ENCODE assay signal across 24 cellular contexts in the genomic region with DNA sequence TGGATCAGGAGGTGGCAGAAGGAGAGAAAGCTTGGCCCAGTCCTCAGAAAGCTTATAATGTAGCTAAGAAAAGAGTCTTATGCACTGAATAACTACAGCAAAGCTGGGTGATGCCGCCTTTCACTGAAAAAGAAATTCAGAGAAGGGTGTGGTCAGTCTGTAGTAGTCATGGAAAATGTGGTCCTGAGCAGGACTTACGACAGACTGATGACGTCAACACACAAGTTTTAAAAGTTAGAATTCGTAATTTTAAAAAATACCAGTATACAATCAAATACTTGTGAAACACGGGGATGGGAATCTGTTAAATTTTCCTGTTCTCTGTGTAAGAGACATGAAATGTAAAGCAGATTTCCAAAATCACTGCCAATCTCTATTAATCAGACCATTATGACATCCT.
DNase-seq lines count a peak whose midpoint lies in the region; ATAC-seq and TF ChIP-seq lines count a peak whose summit lies in the region.
"Had no signal": no experiment of that assay in that cellular context is flagged by ENCODE, and none has a peak within 500 bp of the region (broad histone marks: within the 10 kb centered on the region; RNA-seq: fewer than 3 reads in every experiment).

No MANE protein-coding gene starts in this region.

- no peaks in the 10 kb centered on the region for H3K79me2 ChIP-seq in OCI-LY3 (ENCODE audit: low read length)
- H3K79me2 ChIP-seq in neural progenitor cell (ENCODE audit: low read depth) = no peaks in the 10 kb centered on the region
- H3K79me2 ChIP-seq in smooth muscle cell (ENCODE audit: low read depth) = no peaks in the 10 kb centered on the region

- H3F3A ChIP-seq in neural progenitor cell (ENCODE audit: low read depth) = peaks cover 13% of the 10 kb centered on the region
- H3F3A ChIP-seq in smooth muscle cell (ENCODE audit: low read depth) = no peaks in the 10 kb centered on the region

- DNase-seq in AG20443 (ENCODE audit: low spot score) = peak; percentile 70
- peak; percentile 63 for DNase-seq in fibroblast of peridontal ligament (ENCODE audit: extremely low read depth)
- no peak for DNase-seq in neural progenitor cell (ENCODE audit: low spot score)
- no peak for DNase-seq in smooth muscle cell (lab: John Stamatoyannopoulos, UW; ENCODE audit: unreplicated experiment)
- DNase-seq in heart right ventricle = no peak
- no peak for DNase-seq in activated T-cell treated with anti-CD3 and anti-CD28 coated beads, Interleukin-2, amount 50 U/mL, for 72 hours
- DNase-seq: activated CD4-positive, alpha-beta T cell treated with anti-CD3 and anti-CD28 coated beads for 1 hour; activated CD8-positive, alpha-beta T cell treated with anti-CD3 and anti-CD28 coated beads, Interleukin-2, amount 10 ng/mL, durations not matched to agents 7 days and 5 days; activated naive CD4-positive, alpha-beta T cell treated with Interleukin-2 at 50 U/mL for 16 hours; activated T-cell treated with anti-CD3 and anti-CD28 coated beads, Interleukin-2, amount 50 U/mL, for 24 hours; central memory CD4-positive, alpha-beta T cell; DMS 273 treated with DMSO at 0.1 percent for 48 hours; dorsolateral prefrontal cortex; lower lobe of right lung; MV-4-11; NCI-H524 treated with DMSO at 0.1 percent for 48 hours; occipital lobe; stimulated activated CD4-positive, alpha-beta T cell treated with anti-CD3 and anti-CD28 coated beads, Interleukin-15, amount 100 ng/mL, for 24 hours; T1000; upper lobe of left lung had no signal

- H3K36me3 ChIP-seq in OCI-LY3 (replicated peaks; ENCODE audit: low read depth, low read length) (no peaks in the 10 kb centered on the region), neural progenitor cell (no peaks in the 10 kb centered on the region), smooth muscle cell (ENCODE audit: low read depth) (no peaks in the 10 kb centered on the region), heart right ventricle (no peaks in the 10 kb centered on the region)
- H3K36me3 ChIP-seq: gastroesophageal sphincter, lower lobe of right lung, upper lobe of left lung had no signal

- WGBS in smooth muscle cell (ENCODE audit: low lambda C conversion rate) = 77% methylated on average over 5 of the region's 5 CpGs
- 94% methylated on average over 5 of the region's 5 CpGs for WGBS in heart right ventricle, 2 donors

- intact Hi-C loops in heart right ventricle (cut with DNase I) = loop anchor here in 1 of 10 donors (10.0 kb wide), 1 partner anchor 159 kb away; no protein-coding TSS in a partner anchor

- H3K4me2 ChIP-seq in OCI-LY3 (ENCODE audit: low read length) = peak overlapping the region; percentile 99
- H3K4me2 ChIP-seq in neural progenitor cell = peak overlapping the region; percentile 78
- no peak overlapping the region for H3K4me2 ChIP-seq in smooth muscle cell

- H3K4me3 ChIP-seq in OCI-LY3 (ENCODE audit: low read length) (peak overlapping the region; percentile 71; the same call in 1 of the 2 replicates), neural progenitor cell (peak overlapping the region; percentile 26), smooth muscle cell (no peak overlapping the region), heart right ventricle (no peak overlapping the region)
- H3K4me3 ChIP-seq: gastroesophageal sphincter, lower lobe of right lung, upper lobe of left lung had no signal

- no peak overlapping the region for H2AFZ ChIP-seq in OCI-LY3 (ENCODE audit: low read depth, low read length)
- H2AFZ ChIP-seq in neural progenitor cell (replicated peaks) = no peak overlapping the region
- H2AFZ ChIP-seq in smooth muscle cell (ENCODE audit: low read depth) = no peak overlapping the region

- no peaks in the 10 kb centered on the region for H3K9me3 Mint-ChIP-seq in neural progenitor cell
- no peaks in the 10 kb centered on the region for H3K9me3 Mint-ChIP-seq in activated T-cell treated with anti-CD3 and anti-CD28 coated beads, Interleukin-2, amount 50 U/mL, for 72 hours
- H3K9me3 Mint-ChIP-seq: activated T-cell treated with anti-CD3 and anti-CD28 coated beads, Interleukin-2, amount 50 U/mL, for 24 hours had no signal

- peaks cover 58% of the 10 kb centered on the region for H3K27me3 ChIP-seq in OCI-LY3 (ENCODE audit: low read depth, low read length)
- peaks cover 8% of the 10 kb centered on the region for H3K27me3 ChIP-seq in neural progenitor cell
- no peaks in the 10 kb centered on the region for H3K27me3 ChIP-seq in smooth muscle cell (ENCODE audit: low read depth)
- H3K27me3 ChIP-seq in heart right ventricle = no peaks in the 10 kb centered on the region
- H3K27me3 ChIP-seq: dorsolateral prefrontal cortex, gastroesophageal sphincter, upper lobe of left lung had no signal

- no peak for TF ChIP-seq CTCF in OCI-LY3 (IDR thresholded peaks at IDR 0.05; ENCODE audit: low read depth, low read length)
- no peak for TF ChIP-seq CTCF in neural progenitor cell (IDR thresholded peaks at IDR 0.05)
- TF ChIP-seq CTCF in smooth muscle cell (IDR thresholded peaks at IDR 0.05; ENCODE audit: borderline replicate concordance, insufficient read depth, poor library complexity, severe bottlenecking) = no peak
- TF ChIP-seq CTCF in heart right ventricle (IDR thresholded peaks at IDR 0.05) = no peak

- no peak overlapping the region for H3K27ac Mint-ChIP-seq in neural progenitor cell
- no peak overlapping the region for H3K27ac Mint-ChIP-seq in activated T-cell treated with anti-CD3 and anti-CD28 coated beads, Interleukin-2, amount 50 U/mL, for 72 hours
- H3K27ac Mint-ChIP-seq: activated CD8-positive, alpha-beta T cell treated with anti-CD3 and anti-CD28 coated beads, Interleukin-2, amount 10 ng/mL, durations not matched to agents 7 days and 5 days; activated T-cell treated with anti-CD3 and anti-CD28 coated beads, Interleukin-2, amount 50 U/mL, for 24 hours had no signal

- H3K4me1 ChIP-seq in OCI-LY3 (ENCODE audit: low read length) = peaks cover 31% of the 10 kb centered on the region
- peaks cover 29% of the 10 kb centered on the region for H3K4me1 ChIP-seq in neural progenitor cell
- peaks cover 14% of the 10 kb centered on the region for H3K4me1 ChIP-seq in smooth muscle cell (ENCODE audit: low read depth)
- peaks cover 0 to 10% (median 3%) of the 10 kb centered on the region in 9 donors for H3K4me1 ChIP-seq in heart right ventricle

- H3K27me3 Mint-ChIP-seq in neural progenitor cell (ENCODE audit: insufficient read depth, low read depth) = peaks cover 4% of the 10 kb centered on the region
- H3K27me3 Mint-ChIP-seq in activated T-cell treated with anti-CD3 and anti-CD28 coated beads, Interleukin-2, amount 50 U/mL, for 72 hours (ENCODE audit: low read depth) = no peaks in the 10 kb centered on the region

- H3K36me3 Mint-ChIP-seq in neural progenitor cell = peaks cover 2% of the 10 kb centered on the region
- H3K36me3 Mint-ChIP-seq in activated T-cell treated with anti-CD3 and anti-CD28 coated beads, Interleukin-2, amount 50 U/mL, for 72 hours (ENCODE audit: insufficient read depth in 2 of 2) = no peaks in the 10 kb centered on the region

- no peak overlapping the region for H3K9ac ChIP-seq in OCI-LY3 (ENCODE audit: low read length)
- no peak overlapping the region for H3K9ac ChIP-seq in neural progenitor cell
- H3K9ac ChIP-seq in smooth muscle cell (ENCODE audit: low read depth) = no peak overlapping the region

- ATAC-seq in HG03095 (IDR thresholded peaks at IDR 0.05; ENCODE audit: unreplicated experiment) (no peak), heart right ventricle (no peak)
- ATAC-seq in activated T-cell treated with anti-CD3 and anti-CD28 coated beads, Interleukin-2, amount 50 U/mL, for 72 hours (replicated peaks in 1 of 2) = no peak
- ATAC-seq: activated CD8-positive, alpha-beta T cell treated with anti-CD3 and anti-CD28 coated beads, Interleukin-2, amount 10 ng/mL, durations not matched to agents 7 days and 5 days; gastroesophageal sphincter; lower lobe of right lung had no signal

- H3K9me3 ChIP-seq in OCI-LY3 (ENCODE audit: insufficient read depth, low read length) (no peaks in the 10 kb centered on the region), neural progenitor cell (ENCODE audit: low read depth) (no peaks in the 10 kb centered on the region), smooth muscle cell (replicated peaks; ENCODE audit: low read depth) (no peaks in the 10 kb centered on the region), heart right ventricle (no peaks in the 10 kb centered on the region)
- H3K9me3 ChIP-seq: gastroesophageal sphincter, lower lobe of right lung, upper lobe of left lung had no signal

- no peak overlapping the region for H3K4me3 Mint-ChIP-seq in neural progenitor cell
- no peak overlapping the region for H3K4me3 Mint-ChIP-seq in activated T-cell treated with anti-CD3 and anti-CD28 coated beads, Interleukin-2, amount 50 U/mL, for 72 hours
- H3K4me3 Mint-ChIP-seq: activated CD8-positive, alpha-beta T cell treated with anti-CD3 and anti-CD28 coated beads, Interleukin-2, amount 10 ng/mL, durations not matched to agents 7 days and 5 days; activated T-cell treated with anti-CD3 and anti-CD28 coated beads, Interleukin-2, amount 50 U/mL, for 24 hours had no signal

- H4K20me1 ChIP-seq in OCI-LY3 (ENCODE audit: insufficient read depth, low read length) = no peaks in the 10 kb centered on the region; the same call in 1 of the 2 replicates
- H4K20me1 ChIP-seq in neural progenitor cell (ENCODE audit: low read depth) = no peaks in the 10 kb centered on the region
- no peaks in the 10 kb centered on the region for H4K20me1 ChIP-seq in smooth muscle cell (ENCODE audit: low read depth)

- H3K27ac ChIP-seq in OCI-LY3 (ENCODE audit: low read length) = no peak overlapping the region
- no peak overlapping the region for H3K27ac ChIP-seq in neural progenitor cell
- H3K27ac ChIP-seq in smooth muscle cell (ENCODE audit: low read depth) = no peak overlapping the region
- no peak overlapping the region for H3K27ac ChIP-seq in heart right ventricle
- H3K27ac ChIP-seq: lower lobe of right lung, RWPE1, upper lobe of left lung had no signal

- H3K4me1 Mint-ChIP-seq in neural progenitor cell = peaks cover 24% of the 10 kb centered on the region
- H3K4me1 Mint-ChIP-seq in activated T-cell treated with anti-CD3 and anti-CD28 coated beads, Interleukin-2, amount 50 U/mL, for 72 hours (ENCODE audit: low read depth) = no peaks in the 10 kb centered on the region

Comparison
In these comparisons a context has a peak if more than half of its experiments do, and no peak if none do; other contexts are left out.
1. DNase-seq: peak in AG20443 (single experiment) and fibroblast of peridontal ligament (single experiment); none in neural progenitor cell (single experiment), smooth muscle cell (single experiment), heart right ventricle (0 of 2) and activated T-cell treated with anti-CD3 and anti-CD28 coated beads, Interleukin-2, amount 50 U/mL, for 72 hours (0 of 2).
2. H3K4me3 ChIP-seq: peak in OCI-LY3 (single experiment) and neural progenitor cell (single experiment); none in smooth muscle cell (single experiment) and heart right ventricle (0 of 10).